In the genomic region with DNA sequence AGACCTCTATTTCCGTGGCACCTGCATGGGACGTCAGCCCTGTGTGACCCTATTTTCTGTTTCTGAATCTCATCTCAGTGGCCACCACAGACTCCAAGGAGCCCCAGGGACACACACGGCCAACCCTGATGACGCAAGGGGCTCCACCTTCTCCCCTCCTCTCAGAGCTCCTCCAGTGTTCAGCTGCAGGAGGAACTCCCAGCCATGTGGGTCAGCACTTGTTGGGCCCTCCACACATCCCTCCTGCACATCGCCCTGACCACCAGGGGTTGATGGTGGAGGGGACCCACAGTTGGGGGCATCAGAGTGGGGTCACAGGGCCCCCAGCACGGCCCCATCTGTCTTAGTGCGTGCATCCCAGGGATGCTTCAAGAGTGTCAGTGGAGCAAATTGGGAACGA, we compare ENCODE assay signal across 20 cellular contexts.
"Had no signal": no experiment of that assay in that cellular context is flagged by ENCODE, and none has a peak within 500 bp of the region (broad histone marks: within the 10 kb centered on the region; RNA-seq: fewer than 3 reads in every experiment).

No MANE protein-coding gene starts in this region.

- H3K27me3 Mint-ChIP-seq: activated CD4-positive, alpha-beta T cell treated with anti-CD3 and anti-CD28 coated beads, Interleukin-2, amount 10 ng/mL, durations not matched to agents 24 days and 14 days had no signal

- H3K4me3 Mint-ChIP-seq: activated B cell treated with CpG ODN at 0.5 μM for 24 hours; activated CD4-positive, alpha-beta T cell treated with anti-CD3 and anti-CD28 coated beads, Interleukin-2, amount 10 ng/mL, durations not matched to agents 24 days and 14 days; activated naive CD8-positive, alpha-beta T cell treated with anti-CD3 and anti-CD28 coated beads for 36 hours; nephron; stimulated activated effector memory CD8-positive, alpha-beta T cell treated with anti-CD3 and anti-CD28 coated beads, Interleukin-12 subunit alpha, Interleukin-12 subunit beta, amount 100 ng/mL, for 72 hours had no signal

- H3K36me3 Mint-ChIP-seq: activated naive CD8-positive, alpha-beta T cell treated with anti-CD3 and anti-CD28 coated beads for 36 hours; stimulated activated effector memory CD8-positive, alpha-beta T cell treated with anti-CD3 and anti-CD28 coated beads, Interleukin-12 subunit alpha, Interleukin-12 subunit beta, amount 100 ng/mL, for 72 hours had no signal

- H3K27me3 ChIP-seq: body of pancreas, colonic mucosa, thyroid gland had no signal

- DNase-seq: activated B cell treated with CpG ODN at 0.5 μM for 24 hours; activated CD4-positive, alpha-beta T cell treated with anti-CD3 and anti-CD28 coated beads, Interleukin-2, amount 10 ng/mL, durations not matched to agents 24 days and 14 days; activated naive CD8-positive, alpha-beta T cell treated with anti-CD3 and anti-CD28 coated beads for 36 hours; activated T-cell treated with anti-CD3 and anti-CD28 coated beads, Interleukin-2, amount 50 U/mL, for 48 hours; amygdala; body of pancreas; caudate nucleus; colonic mucosa; esophagus squamous epithelium; hypothalamus; kidney glomerular epithelial cell; mesendoderm; occipital lobe; SJCRH30; stimulated activated CD4-positive, alpha-beta T cell treated with anti-CD3 and anti-CD28 coated beads, Interleukin-12 subunit alpha, Interleukin-12 subunit beta, amount 100 ng/mL, for 4 hours; stimulated activated CD4-positive, alpha-beta T cell treated with anti-CD3 and anti-CD28 coated beads, Interleukin-2, amount 100 ng/mL, for 24 hours; T-helper 2 cell; thyroid gland had no signal

- H3K36me3 ChIP-seq: colonic mucosa, esophagus squamous epithelium, SJCRH30, thyroid gland had no signal

- ATAC-seq: body of pancreas; stimulated activated effector memory CD8-positive, alpha-beta T cell treated with anti-CD3 and anti-CD28 coated beads, Interleukin-12 subunit alpha, Interleukin-12 subunit beta, amount 100 ng/mL, for 72 hours had no signal

- H3K4me1 Mint-ChIP-seq: activated B cell treated with CpG ODN at 0.5 μM for 24 hours; activated CD4-positive, alpha-beta T cell treated with anti-CD3 and anti-CD28 coated beads, Interleukin-2, amount 10 ng/mL, durations not matched to agents 24 days and 14 days; activated naive CD8-positive, alpha-beta T cell treated with anti-CD3 and anti-CD28 coated beads for 36 hours; nephron had no signal

- H3K4me1 ChIP-seq: body of pancreas, colonic mucosa, esophagus squamous epithelium, SJCRH30, thyroid gland had no signal

- H3K4me3 ChIP-seq: body of pancreas, colonic mucosa, esophagus squamous epithelium, SJCRH30, thyroid gland had no signal

- H3K27ac ChIP-seq: body of pancreas, colonic mucosa, esophagus squamous epithelium, SJCRH30, thyroid gland had no signal

- H3K27ac Mint-ChIP-seq: activated B cell treated with CpG ODN at 0.5 μM for 24 hours; activated CD4-positive, alpha-beta T cell treated with anti-CD3 and anti-CD28 coated beads, Interleukin-2, amount 10 ng/mL, durations not matched to agents 24 days and 14 days; activated naive CD8-positive, alpha-beta T cell treated with anti-CD3 and anti-CD28 coated beads for 36 hours; nephron; stimulated activated effector memory CD8-positive, alpha-beta T cell treated with anti-CD3 and anti-CD28 coated beads, Interleukin-12 subunit alpha, Interleukin-12 subunit beta, amount 100 ng/mL, for 72 hours had no signal

- H3K9me3 ChIP-seq: colonic mucosa, SJCRH30, thyroid gland had no signal
